Comparison of ENCODE assay signal across 9 cellular contexts in the genomic region with DNA sequence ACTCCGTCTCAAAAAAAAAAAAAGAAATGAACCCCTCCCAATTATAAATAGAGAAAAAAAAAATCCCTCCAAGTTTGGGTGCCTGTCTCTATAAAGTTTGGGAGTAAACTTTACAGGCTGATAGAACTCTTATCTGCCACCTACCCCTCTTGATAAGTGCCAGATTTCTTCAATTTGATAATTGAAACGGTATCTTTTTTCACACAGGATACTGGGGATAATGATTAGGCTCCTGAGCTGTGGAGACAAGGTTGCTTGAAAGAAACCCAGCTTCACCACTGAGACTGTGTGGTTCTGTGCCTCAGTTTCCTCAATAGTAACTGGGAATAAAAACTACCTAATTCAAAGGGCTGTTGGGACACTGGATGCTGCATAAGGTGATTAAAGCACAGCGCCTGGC. TPM values are rescaled to one million over a fixed set of nuclear protein-coding genes. Genes with fewer than 3 reads are reported as not detected.
DNase-seq lines count a peak whose midpoint lies in the region; ATAC-seq and TF ChIP-seq lines count a peak whose summit lies in the region.
"Had no signal": no experiment of that assay in that cellular context is flagged by ENCODE, and none has a peak within 500 bp of the region (broad histone marks: within the 10 kb centered on the region; RNA-seq: fewer than 3 reads in every experiment).

No MANE protein-coding gene starts in this region.

- peak overlapping the region; percentile 87 for H3K4me3 Mint-ChIP-seq in T-helper 2 cell treated with Interferon-gamma antibody and Interleukin-4, amounts not matched to agents 5 μg/mL and 100 μg/mL, for 36 hours
- H3K4me3 Mint-ChIP-seq in activated CD4-positive, alpha-beta memory T cell treated with anti-CD3 and anti-CD28 coated beads, Interleukin-2, amount 10 ng/mL, durations not matched to agents 7 days and 5 days: peak overlapping the region; percentile 72
- peak overlapping the region; percentile 83 for H3K4me3 Mint-ChIP-seq in stimulated activated effector memory CD8-positive, alpha-beta T cell treated with anti-CD3 and anti-CD28 coated beads, Interleukin-12 subunit alpha, Interleukin-12 subunit beta, amount 100 ng/mL, for 72 hours

- no peak overlapping the region for H3K27ac Mint-ChIP-seq in T-helper 2 cell treated with Interferon-gamma antibody and Interleukin-4, amounts not matched to agents 5 μg/mL and 100 μg/mL, for 36 hours
- H3K27ac Mint-ChIP-seq in activated CD4-positive, alpha-beta memory T cell treated with anti-CD3 and anti-CD28 coated beads, Interleukin-2, amount 10 ng/mL, durations not matched to agents 7 days and 5 days: no peak overlapping the region
- peak overlapping the region; percentile 89 for H3K27ac Mint-ChIP-seq in stimulated activated effector memory CD8-positive, alpha-beta T cell treated with anti-CD3 and anti-CD28 coated beads, Interleukin-12 subunit alpha, Interleukin-12 subunit beta, amount 100 ng/mL, for 72 hours

- no peak for DNase-seq in T-helper 2 cell treated with Interferon-gamma antibody and Interleukin-4, amounts not matched to agents 5 μg/mL and 100 μg/mL, for 36 hours (ENCODE audit: low spot score)
- DNase-seq in T-helper 2 cell: no peak
- DNase-seq in activated CD4-positive, alpha-beta memory T cell treated with anti-CD3 and anti-CD28 coated beads, Interleukin-2, amount 10 ng/mL, durations not matched to agents 7 days and 5 days: no peak
- no peak for DNase-seq in hepatocyte (ENCODE audit: low spot score)
- DNase-seq in stimulated activated effector memory CD8-positive, alpha-beta T cell treated with anti-CD3 and anti-CD28 coated beads, Interleukin-12 subunit alpha, Interleukin-12 subunit beta, amount 100 ng/mL, for 72 hours (ENCODE audit: low spot score in 2 of 2): no peak
- no peak for DNase-seq in DMS79 (lab: John Stamatoyannopoulos, UW)
- DNase-seq: MV-4-11 had no signal

- WGBS in hepatocyte (ENCODE audit: low lambda C conversion rate, missing lambda C conversion rate): 69% methylated on average over 2 of the region's 3 CpGs

- no peak overlapping the region for H3K4me3 ChIP-seq in hepatocyte

- no peaks in the 10 kb centered on the region for H3K4me1 ChIP-seq in hepatocyte (ENCODE audit: insufficient read depth)

- POLR2A ChIA-PET in activated CD4-positive, alpha-beta memory T cell treated with anti-CD3 and anti-CD28 coated beads, Interleukin-2, amount 10 ng/mL, durations not matched to agents 7 days and 5 days (lab: Charles Lee): no interaction called here

- no peaks in the 10 kb centered on the region for H3K9me3 Mint-ChIP-seq in T-helper 2 cell treated with Interferon-gamma antibody and Interleukin-4, amounts not matched to agents 5 μg/mL and 100 μg/mL, for 36 hours
- no peaks in the 10 kb centered on the region for H3K9me3 Mint-ChIP-seq in activated CD4-positive, alpha-beta memory T cell treated with anti-CD3 and anti-CD28 coated beads, Interleukin-2, amount 10 ng/mL, durations not matched to agents 7 days and 5 days
- H3K9me3 Mint-ChIP-seq in stimulated activated effector memory CD8-positive, alpha-beta T cell treated with anti-CD3 and anti-CD28 coated beads, Interleukin-12 subunit alpha, Interleukin-12 subunit beta, amount 100 ng/mL, for 72 hours: no peaks in the 10 kb centered on the region

- H3K27me3 ChIP-seq in hepatocyte: no peaks in the 10 kb centered on the region

- H3K27ac ChIP-seq in hepatocyte: peak overlapping the region; percentile 68

- H3K79me2 ChIP-seq in hepatocyte: no peaks in the 10 kb centered on the region

- peak overlapping the region; percentile 80 for H3K4me2 ChIP-seq in hepatocyte

- no peak for TF ChIP-seq CTCF in hepatocyte (IDR thresholded peaks at IDR 0.05; ENCODE audit: poor library complexity)

- H3K4me1 Mint-ChIP-seq in T-helper 2 cell treated with Interferon-gamma antibody and Interleukin-4, amounts not matched to agents 5 μg/mL and 100 μg/mL, for 36 hours (ENCODE audit: low read depth): peaks cover 14% of the 10 kb centered on the region
- peaks cover 20% of the 10 kb centered on the region for H3K4me1 Mint-ChIP-seq in activated CD4-positive, alpha-beta memory T cell treated with anti-CD3 and anti-CD28 coated beads, Interleukin-2, amount 10 ng/mL, durations not matched to agents 7 days and 5 days
- peaks cover 18% of the 10 kb centered on the region for H3K4me1 Mint-ChIP-seq in stimulated activated effector memory CD8-positive, alpha-beta T cell treated with anti-CD3 and anti-CD28 coated beads, Interleukin-12 subunit alpha, Interleukin-12 subunit beta, amount 100 ng/mL, for 72 hours

- no peaks in the 10 kb centered on the region for H3K9me3 ChIP-seq in hepatocyte (ENCODE audit: low read depth)

- no peaks in the 10 kb centered on the region for H3K36me3 Mint-ChIP-seq in T-helper 2 cell treated with Interferon-gamma antibody and Interleukin-4, amounts not matched to agents 5 μg/mL and 100 μg/mL, for 36 hours (ENCODE audit: low read depth)
- no peaks in the 10 kb centered on the region for H3K36me3 Mint-ChIP-seq in activated CD4-positive, alpha-beta memory T cell treated with anti-CD3 and anti-CD28 coated beads, Interleukin-2, amount 10 ng/mL, durations not matched to agents 7 days and 5 days (ENCODE audit: low read depth)
- no peaks in the 10 kb centered on the region for H3K36me3 Mint-ChIP-seq in stimulated activated effector memory CD8-positive, alpha-beta T cell treated with anti-CD3 and anti-CD28 coated beads, Interleukin-12 subunit alpha, Interleukin-12 subunit beta, amount 100 ng/mL, for 72 hours

- CTCF ChIA-PET in activated CD4-positive, alpha-beta memory T cell treated with anti-CD3 and anti-CD28 coated beads, Interleukin-2, amount 10 ng/mL, durations not matched to agents 7 days and 5 days (lab: Charles Lee): no interaction called here

- no peaks in the 10 kb centered on the region for H3K36me3 ChIP-seq in hepatocyte (replicated peaks; ENCODE audit: insufficient read depth, low read depth)

- peak overlapping the region; percentile 52 for H2AFZ ChIP-seq in hepatocyte

- H3K9me2 ChIP-seq in hepatocyte (replicated peaks; ENCODE audit: insufficient read depth): no peaks in the 10 kb centered on the region

- H3K27me3 Mint-ChIP-seq in T-helper 2 cell treated with Interferon-gamma antibody and Interleukin-4, amounts not matched to agents 5 μg/mL and 100 μg/mL, for 36 hours (ENCODE audit: low read depth): no peaks in the 10 kb centered on the region
- no peaks in the 10 kb centered on the region for H3K27me3 Mint-ChIP-seq in activated CD4-positive, alpha-beta memory T cell treated with anti-CD3 and anti-CD28 coated beads, Interleukin-2, amount 10 ng/mL, durations not matched to agents 7 days and 5 days

- ATAC-seq in stimulated activated effector memory CD8-positive, alpha-beta T cell treated with anti-CD3 and anti-CD28 coated beads, Interleukin-12 subunit alpha, Interleukin-12 subunit beta, amount 100 ng/mL, for 72 hours: no peak
- ATAC-seq in esophagus mucosa (no peak), GM18498 (IDR thresholded peaks at IDR 0.05; ENCODE audit: unreplicated experiment) (no peak)

- no peaks in the 10 kb centered on the region for H4K20me1 ChIP-seq in hepatocyte (ENCODE audit: insufficient read depth, poor library complexity, severe bottlenecking)

RNA-seq across cellular contexts. Expression of a gene that starts 0.6 kb away (rescaled TPM):
- total RNA-seq in activated CD4-positive, alpha-beta memory T cell treated with anti-CD3 and anti-CD28 coated beads, Interleukin-2, amount 10 ng/mL, durations not matched to agents 7 days and 5 days: under 1 TPM; 0.63 TPM
- total RNA-seq in hepatocyte (1.8 and 3.7 TPM in 2 replicates), esophagus mucosa (0.80 TPM)
- polyA plus RNA-seq in hepatocyte: 0.51 and 1.3 TPM in 2 replicates
